ENCODE assay signal across 13 cellular contexts in the genomic region with DNA sequence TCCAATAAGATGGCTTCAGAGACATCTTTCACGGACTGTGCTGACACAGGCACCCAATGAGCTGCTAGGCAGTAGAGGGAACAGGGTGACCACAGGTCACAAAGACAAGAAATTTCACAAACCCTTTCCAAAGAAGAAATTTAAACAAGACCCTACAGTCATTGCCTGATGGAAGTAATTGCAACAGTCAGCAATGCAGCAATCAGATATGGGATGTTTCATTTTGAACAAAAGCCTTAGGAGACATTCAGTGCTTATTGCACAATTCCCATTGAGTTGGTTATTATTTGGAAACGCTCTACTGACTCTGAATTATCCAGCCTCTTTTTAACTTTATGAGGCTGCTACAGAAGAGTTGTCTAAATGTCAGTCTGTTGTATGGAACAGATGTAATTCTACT.
A peak's percentile ranks its signal among the peaks of the same experiment; 100 is the strongest.
DNase-seq lines count a peak whose midpoint lies in the region; ATAC-seq and TF ChIP-seq lines count a peak whose summit lies in the region.
"Had no signal": no experiment of that assay in that cellular context is flagged by ENCODE, and none has a peak within 500 bp of the region (broad histone marks: within the 10 kb centered on the region; RNA-seq: fewer than 3 reads in every experiment).

No MANE protein-coding gene starts in this region.

- DNase-seq in BJ (ENCODE audit: low read depth) (peak; percentile 32), HuH-7 (ENCODE audit: low spot score) (peak; percentile 12), SK-MEL-5 (ENCODE audit: low read depth, low spot score) (peak; percentile 59), glomerular visceral epithelial cell (ENCODE audit: extremely low spot score) (peak; percentile 31), posterior vena cava (ENCODE audit: low spot score) (no peak), nephron progenitor cell (no peak), OCI-M2 (lab: John Stamatoyannopoulos, UW; ENCODE audit: unreplicated experiment) (no peak)
- no peak for DNase-seq in activated CD8-positive, alpha-beta T cell treated with anti-CD3 and anti-CD28 coated beads, Interleukin-2, amount 10 ng/mL, durations not matched to agents 7 days and 5 days
- DNase-seq: activated T-cell treated with anti-CD3 and anti-CD28 coated beads, Interleukin-2, amount 50 U/mL, for 72 hours; CD8-positive, alpha-beta memory T cell; NCI-H526 treated with DMSO at 0.1 percent for 48 hours; stimulated activated CD4-positive, alpha-beta T cell treated with anti-CD3 and anti-CD28 coated beads, Interleukin-4, amount 100 ng/mL, for 1 hour; stimulated activated naive CD8-positive, alpha-beta T cell treated with anti-CD3 and anti-CD28 coated beads, Interleukin-15, Interleukin-2, amounts not matched to agents 100 U/mL and 50 U/mL, for 24 hours had no signal

- CTCF ChIA-PET in BJ (lab: Yijun Ruan, JAX), result interaction anchor here (0.6 kb wide), 1 partner anchor 368 kb away, joined by 3 read pairs; no protein-coding TSS in a partner anchor
- CTCF ChIA-PET in activated CD8-positive, alpha-beta T cell treated with anti-CD3 and anti-CD28 coated beads, Interleukin-2, amount 10 ng/mL, durations not matched to agents 7 days and 5 days (lab: Charles Lee), result no interaction called here

- H3K27ac Mint-ChIP-seq in nephron progenitor cell, result no peak overlapping the region
- H3K27ac Mint-ChIP-seq in activated CD8-positive, alpha-beta T cell treated with anti-CD3 and anti-CD28 coated beads, Interleukin-2, amount 10 ng/mL, durations not matched to agents 7 days and 5 days, result no peak overlapping the region
- H3K27ac Mint-ChIP-seq: activated T-cell treated with anti-CD3 and anti-CD28 coated beads, Interleukin-2, amount 50 U/mL, for 72 hours had no signal

- no peaks in the 10 kb centered on the region for H3K27me3 ChIP-seq in BJ (ENCODE audit: control insufficient read depth, insufficient read depth, low read length)

- POLR2A ChIA-PET in BJ (lab: Charles Lee), result no interaction called here
- POLR2A ChIA-PET in activated CD8-positive, alpha-beta T cell treated with anti-CD3 and anti-CD28 coated beads, Interleukin-2, amount 10 ng/mL, durations not matched to agents 7 days and 5 days (lab: Charles Lee), result no interaction called here

- no peak for TF ChIP-seq CTCF in BJ (IDR thresholded peaks at IDR 0.05; ENCODE audit: insufficient read depth, low read depth, low read length)
- no peak for TF ChIP-seq CTCF in nephron progenitor cell (IDR thresholded peaks at IDR 0.05)

- no peak overlapping the region for H3K4me3 ChIP-seq in BJ (ENCODE audit: low read depth, low read length)

- H3K9me3 Mint-ChIP-seq in nephron progenitor cell, result no peaks in the 10 kb centered on the region
- H3K9me3 Mint-ChIP-seq in activated CD8-positive, alpha-beta T cell treated with anti-CD3 and anti-CD28 coated beads, Interleukin-2, amount 10 ng/mL, durations not matched to agents 7 days and 5 days (ENCODE audit: insufficient read depth), result no peaks in the 10 kb centered on the region
- H3K9me3 Mint-ChIP-seq: CD8-positive, alpha-beta memory T cell had no signal

- no peaks in the 10 kb centered on the region for H3K27me3 Mint-ChIP-seq in nephron progenitor cell (ENCODE audit: low read depth, poor library complexity)
- H3K27me3 Mint-ChIP-seq in activated CD8-positive, alpha-beta T cell treated with anti-CD3 and anti-CD28 coated beads, Interleukin-2, amount 10 ng/mL, durations not matched to agents 7 days and 5 days (ENCODE audit: low read depth), result no peaks in the 10 kb centered on the region
- H3K27me3 Mint-ChIP-seq: CD8-positive, alpha-beta memory T cell had no signal

- no peak overlapping the region for H3K4me3 Mint-ChIP-seq in nephron progenitor cell
- no peak overlapping the region for H3K4me3 Mint-ChIP-seq in activated CD8-positive, alpha-beta T cell treated with anti-CD3 and anti-CD28 coated beads, Interleukin-2, amount 10 ng/mL, durations not matched to agents 7 days and 5 days
- H3K4me3 Mint-ChIP-seq: activated T-cell treated with anti-CD3 and anti-CD28 coated beads, Interleukin-2, amount 50 U/mL, for 72 hours; CD8-positive, alpha-beta memory T cell had no signal

- H3K4me1 Mint-ChIP-seq in nephron progenitor cell, result peaks cover 9% of the 10 kb centered on the region
- peaks cover 12% of the 10 kb centered on the region for H3K4me1 Mint-ChIP-seq in activated CD8-positive, alpha-beta T cell treated with anti-CD3 and anti-CD28 coated beads, Interleukin-2, amount 10 ng/mL, durations not matched to agents 7 days and 5 days (ENCODE audit: low read depth)

- intact Hi-C loops in posterior vena cava (cut with DNase I), result no loop called here

- in situ Hi-C loops in SK-MEL-5 (cut with HindIII; ENCODE audit: low pct_unique_long_range_greater_than_20kb, low sequenced_read_pairs), result no loop called here

- H3K36me3 ChIP-seq in BJ (ENCODE audit: control insufficient read depth, insufficient read depth, low read length), result no peaks in the 10 kb centered on the region

- no peak for ATAC-seq in activated CD8-positive, alpha-beta T cell treated with anti-CD3 and anti-CD28 coated beads, Interleukin-2, amount 10 ng/mL, durations not matched to agents 7 days and 5 days
- ATAC-seq: activated T-cell treated with anti-CD3 and anti-CD28 coated beads, Interleukin-2, amount 50 U/mL, for 72 hours; stimulated activated naive CD8-positive, alpha-beta T cell treated with anti-CD3 and anti-CD28 coated beads, Interleukin-15, Interleukin-2, amounts not matched to agents 100 U/mL and 50 U/mL, for 24 hours had no signal

- peaks cover 80% of the 10 kb centered on the region for H3K36me3 Mint-ChIP-seq in nephron progenitor cell (ENCODE audit: low read depth)
- no peaks in the 10 kb centered on the region for H3K36me3 Mint-ChIP-seq in activated CD8-positive, alpha-beta T cell treated with anti-CD3 and anti-CD28 coated beads, Interleukin-2, amount 10 ng/mL, durations not matched to agents 7 days and 5 days (ENCODE audit: low read depth)

Comparison
In these comparisons a context has a peak if more than half of its experiments do, and no peak if none do; other contexts are left out.
1. DNase-seq: peak in BJ (single experiment), HuH-7 (single experiment), SK-MEL-5 (single experiment) and glomerular visceral epithelial cell (single experiment); none in posterior vena cava (single experiment), nephron progenitor cell (single experiment), OCI-M2 (single experiment) and activated CD8-positive, alpha-beta T cell treated with anti-CD3 and anti-CD28 coated beads, Interleukin-2, amount 10 ng/mL, durations not matched to agents 7 days and 5 days (single experiment).